8 cellular contexts compared by ENCODE assay signal in the genomic region with DNA sequence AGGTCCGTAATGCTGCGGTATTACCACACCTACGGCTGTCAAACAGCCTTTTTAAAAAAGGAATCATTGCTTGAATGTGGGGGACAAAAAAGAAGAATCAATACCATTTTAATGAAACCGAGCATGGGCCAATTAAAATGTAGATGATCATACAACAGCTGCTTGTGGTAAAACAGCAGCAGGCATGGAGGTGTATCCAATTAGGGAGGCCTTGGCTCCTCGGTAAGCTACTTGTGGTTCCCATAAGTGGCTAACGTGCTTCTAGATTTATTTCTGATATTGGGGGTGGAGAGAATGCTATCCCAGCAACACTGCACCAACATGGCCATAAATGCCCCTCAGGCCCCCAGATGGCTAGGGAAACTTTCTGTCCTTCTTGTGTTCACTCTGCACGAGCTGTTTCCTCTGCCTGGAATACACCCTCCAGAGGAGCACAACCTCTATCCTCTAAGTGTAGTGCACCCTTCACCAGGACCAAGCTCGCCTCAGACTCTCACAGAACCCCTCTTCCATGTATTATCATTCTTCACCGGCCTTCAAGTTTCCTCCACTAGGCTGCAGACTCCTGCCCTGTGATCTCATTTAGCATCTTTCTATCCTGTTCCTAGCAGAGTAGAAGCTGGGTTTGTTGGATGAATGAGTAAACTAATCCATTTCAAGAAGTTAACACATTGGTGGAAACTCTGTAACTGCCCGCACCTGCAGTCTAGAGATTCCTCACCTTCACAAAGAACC. TPM values are rescaled to one million over a fixed set of nuclear protein-coding genes. Genes with fewer than 3 reads are reported as not detected.
DNase-seq lines count a peak whose midpoint lies in the region; ATAC-seq, FAIRE-seq and TF ChIP-seq lines count a peak whose summit lies in the region.

No MANE protein-coding gene starts in this region.

- H3K9me3 ChIP-seq in ectodermal cell (ENCODE audit: control insufficient read depth, low read length): no peaks in the 10 kb centered on the region

- H3K27me3 Mint-ChIP-seq in osteocyte (ENCODE audit: unreplicated experiment): no peaks in the 10 kb centered on the region

- H3K4me1 Mint-ChIP-seq in osteocyte (ENCODE audit: unreplicated experiment): peaks cover 62% of the 10 kb centered on the region

- no peak overlapping the region for H3K27ac ChIP-seq in ectodermal cell (ENCODE audit: insufficient read depth, low read depth, low read length, poor library complexity, severe bottlenecking)

- peaks cover 27% of the 10 kb centered on the region for H3K4me1 ChIP-seq in ectodermal cell (ENCODE audit: control insufficient read depth, insufficient read depth, low read length)

- peak; percentile 84 for FAIRE-seq in D721Med (lab: Jason Lieb, UNC)

- in situ Hi-C loops in G401 (cut with HindIII; ENCODE audit: low sequenced_read_pairs): no loop called here

- peak overlapping the region; percentile 96 for H3K27ac Mint-ChIP-seq in osteocyte (ENCODE audit: unreplicated experiment)

- WGBS in ectodermal cell, 2 experiments: 51 to 53% methylated on average over 9 to 10 of the region's 10 CpGs

- H3K36me3 Mint-ChIP-seq in osteocyte (ENCODE audit: unreplicated experiment): peaks cover 2% of the 10 kb centered on the region

- peak overlapping the region; percentile 95 for H3K4me3 Mint-ChIP-seq in osteocyte (ENCODE audit: unreplicated experiment)

- peak overlapping the region; percentile 84 for H3K4me3 ChIP-seq in ectodermal cell (ENCODE audit: insufficient read depth, low read depth, low read length)

- H3K9me3 Mint-ChIP-seq in osteocyte (ENCODE audit: unreplicated experiment): no peaks in the 10 kb centered on the region

- ATAC-seq in GM21723 (IDR thresholded peaks at IDR 0.05; ENCODE audit: unreplicated experiment): no peak

- peak; percentile 47 for DNase-seq in D721Med (ENCODE audit: insufficient read length, low spot score)
- DNase-seq in MV-4-11 (lab: John Stamatoyannopoulos, UW): peak; percentile 19
- no peak for DNase-seq in osteocyte (ENCODE audit: extremely low spot score, unreplicated experiment)
- DNase-seq in G401 (ENCODE audit: low spot score): no peak
- no peak for DNase-seq in NCI-H345 treated with DMSO at 0.1 percent for 48 hours (lab: John Stamatoyannopoulos, UW; ENCODE audit: unreplicated experiment)
- DNase-seq in cerebellum (ENCODE audit: low spot score): no peak

- no peaks in the 10 kb centered on the region for H3K36me3 ChIP-seq in ectodermal cell (ENCODE audit: control insufficient read depth, insufficient read depth, low read length)

- no peak for TF ChIP-seq CTCF in D721Med (IDR thresholded peaks at IDR 0.05; ENCODE audit: insufficient read depth, missing control alignments)
- TF ChIP-seq CTCF in osteocyte (IDR thresholded peaks at IDR 0.05): peak; percentile 48

- peaks cover 3% of the 10 kb centered on the region for H3K27me3 ChIP-seq in ectodermal cell (ENCODE audit: control insufficient read depth, insufficient read depth, low read length, poor library complexity, severe bottlenecking)

RNA-seq across cellular contexts. Expression of a gene that starts 1.6 kb away (rescaled TPM):
- polyA plus RNA-seq in ectodermal cell (2013, experiment 1 of 4): 26.1 TPM
- polyA plus RNA-seq in ectodermal cell (2013, experiment 2 of 4): 32.0 TPM
- polyA plus RNA-seq in ectodermal cell (2013, experiment 3 of 4): 23.2 TPM
- polyA plus RNA-seq in ectodermal cell (2013, experiment 4 of 4): 26.7 TPM
- 140 and 142 TPM in 2 replicates for total RNA-seq in osteocyte
- total RNA-seq in G401 (2014; rRNA removed; shearing (Covaris generic)): 8.9 and 9.7 TPM in 2 replicates
- total RNA-seq in cerebellum: 6.0 TPM

RNA-seq across cellular contexts. Expression of a gene that starts 53.2 kb away (rescaled TPM):
- 119 TPM for polyA plus RNA-seq in ectodermal cell (2013, experiment 1 of 4)
- 113 TPM for polyA plus RNA-seq in ectodermal cell (2013, experiment 2 of 4)
- polyA plus RNA-seq in ectodermal cell (2013, experiment 3 of 4): 115 TPM
- 117 TPM for polyA plus RNA-seq in ectodermal cell (2013, experiment 4 of 4)
- total RNA-seq in osteocyte (21.5 and 26.5 TPM in 2 replicates), cerebellum (28.4 TPM)
- 43.2 and 160 TPM in 2 replicates for total RNA-seq in G401 (2014; rRNA removed; shearing (Covaris generic))

Comparison
In these comparisons a context has a peak if more than half of its experiments do, and no peak if none do; other contexts are left out.
1. DNase-seq: peak in D721Med (single experiment) and MV-4-11 (single experiment); none in osteocyte (single experiment), G401 (single experiment), NCI-H345 treated with DMSO at 0.1 percent for 48 hours (single experiment) and cerebellum (single experiment).
2. RNA of a gene that starts 1.6 kb away (total RNA-seq): 140 to 142 TPM in osteocyte; 8.9 to 9.7 TPM in G401 and 6.0 TPM in cerebellum (single experiment); every median in the first group is over 10 times any median in the second.